In genomic region chr16:66894055-66894454, GRCh38 we compare ENCODE assay signal across 40 cellular contexts. TPM values are rescaled to one million over a fixed set of nuclear protein-coding genes. Genes with fewer than 3 reads are reported as not detected.
"Had no signal": no experiment of that assay in that cellular context is flagged by ENCODE, and none has a peak within 500 bp of the region (broad histone marks: within the 10 kb centered on the region; RNA-seq: fewer than 3 reads in every experiment).

No MANE protein-coding gene starts in this region.

- DNase-seq: activated CD4-positive, alpha-beta T cell treated with anti-CD3 and anti-CD28 coated beads for 36 hours; activated CD4-positive, alpha-beta T cell treated with anti-CD3 and anti-CD28 coated beads, Interleukin-2, amount 10 ng/mL, durations not matched to agents 7 days and 5 days; activated CD4-positive, alpha-beta T cell treated with anti-CD3 and anti-CD28 coated beads, Interleukin-2, amount 50 U/mL, for 48 hours; activated CD8-positive, alpha-beta memory T cell treated with anti-CD3 and anti-CD28 coated beads for 24 hours; activated CD8-positive, alpha-beta memory T cell treated with anti-CD3 and anti-CD28 coated beads, Interleukin-2, amount 10 ng/mL, durations not matched to agents 7 days and 5 days; activated CD8-positive, alpha-beta memory T cell treated with anti-CD3 and anti-CD28 coated beads, Interleukin-2, amount 50 U/mL, for 48 hours; activated gamma-delta T cell; activated naive CD4-positive, alpha-beta T cell treated with Interleukin-2 at 50 U/mL for 16 hours; anterior cingulate cortex; caudate nucleus; colonic mucosa; Karpas-422; KBM-7; NCI-H1048; NCI-H1436 treated with DMSO at 0.1 percent for 48 hours; NCI-H1694 treated with DMSO at 0.1 percent for 48 hours; NCI-H2029; NCI-H2107; NCI-H2171; NCI-H510A; NCI-H526; NCI-H748 treated with DMSO at 0.1 percent for 48 hours; NK-92 treated with Interleukin-12 subunit alpha and Interleukin-12 subunit beta, amount 100 ng/mL, for 24 hours; PC-3; Peyer's patch; RPMI8226; SIG-M5; T-cell; T1000 had no signal

- H3K27me3 Mint-ChIP-seq: activated CD4-positive, alpha-beta T cell treated with anti-CD3 and anti-CD28 coated beads for 36 hours; activated CD4-positive, alpha-beta T cell treated with anti-CD3 and anti-CD28 coated beads, Interleukin-2, amount 10 ng/mL, durations not matched to agents 7 days and 5 days; activated CD8-positive, alpha-beta memory T cell treated with anti-CD3 and anti-CD28 coated beads, Interleukin-2, amount 10 ng/mL, durations not matched to agents 7 days and 5 days; activated naive CD4-positive, alpha-beta T cell treated with anti-CD3 and anti-CD28 coated beads, Interleukin-2, amount 50 U/mL, for 24 hours; brain; T-cell had no signal

- H3K9me3 Mint-ChIP-seq: activated CD4-positive, alpha-beta T cell treated with anti-CD3 and anti-CD28 coated beads, Interleukin-2, amount 10 ng/mL, durations not matched to agents 7 days and 5 days; activated naive CD4-positive, alpha-beta T cell treated with anti-CD3 and anti-CD28 coated beads, Interleukin-2, amount 50 U/mL, for 24 hours; activated T-helper 2 cell treated with anti-CD3 and anti-CD28 coated beads, Interferon-gamma antibody, Interleukin-2, Interleukin-4, amounts not matched to agents 10 μg/mL and 5 μg/mL and 100 μg/mL, durations not matched to agents 14 hours and 24 hours and 36 hours; T-cell; WTC11 had no signal

- H3K36me3 ChIP-seq: colonic mucosa, Peyer's patch had no signal

- H3K27me3 ChIP-seq: colonic mucosa, Peyer's patch had no signal

- H3K4me3 ChIP-seq: colonic mucosa, Peyer's patch had no signal

- H3K4me3 Mint-ChIP-seq: activated CD4-positive, alpha-beta T cell treated with anti-CD3 and anti-CD28 coated beads for 36 hours; activated CD4-positive, alpha-beta T cell treated with anti-CD3 and anti-CD28 coated beads, Interleukin-2, amount 10 ng/mL, durations not matched to agents 7 days and 5 days; activated CD8-positive, alpha-beta memory T cell treated with anti-CD3 and anti-CD28 coated beads, Interleukin-2, amount 10 ng/mL, durations not matched to agents 7 days and 5 days; activated naive CD4-positive, alpha-beta T cell treated with anti-CD3 and anti-CD28 coated beads, Interleukin-2, amount 50 U/mL, for 24 hours; brain; T-cell; WTC11 had no signal

- H3K27ac Mint-ChIP-seq: activated CD4-positive, alpha-beta T cell treated with anti-CD3 and anti-CD28 coated beads for 36 hours; activated CD4-positive, alpha-beta T cell treated with anti-CD3 and anti-CD28 coated beads, Interleukin-2, amount 10 ng/mL, durations not matched to agents 7 days and 5 days; activated naive CD4-positive, alpha-beta T cell treated with anti-CD3 and anti-CD28 coated beads, Interleukin-2, amount 50 U/mL, for 24 hours; activated T-helper 2 cell treated with anti-CD3 and anti-CD28 coated beads, Interferon-gamma antibody, Interleukin-2, Interleukin-4, amounts not matched to agents 10 μg/mL and 5 μg/mL and 100 μg/mL, durations not matched to agents 14 hours and 24 hours and 36 hours; T-cell had no signal

- H3K36me3 Mint-ChIP-seq: activated naive CD4-positive, alpha-beta T cell treated with anti-CD3 and anti-CD28 coated beads, Interleukin-2, amount 50 U/mL, for 24 hours; brain; T-cell; WTC11 had no signal

- H3K27ac ChIP-seq: colonic mucosa, Peyer's patch had no signal

- H3K4me1 Mint-ChIP-seq: WTC11 had no signal

- ATAC-seq: activated CD4-positive, CD25-positive, alpha-beta regulatory T cell treated with anti-CD3 and anti-CD28 coated beads, Interleukin-2, amount 50 U/mL, for 24 hours; activated CD8-positive, alpha-beta memory T cell treated with anti-CD3 and anti-CD28 coated beads, Interleukin-2, amount 10 ng/mL, durations not matched to agents 7 days and 5 days; PC-3; Right ventricle myocardium inferior; SK-N-SH treated with all-trans-retinoic acid at 6 μM for 48 hours; T-cell; WTC11 had no signal

RNA-seq across cellular contexts. Expression of gene CDH16, which starts 24.6 kb away (rescaled TPM):
- total RNA-seq: activated CD4-positive, alpha-beta T cell treated with anti-CD3 and anti-CD28 coated beads for 36 hours; activated CD4-positive, alpha-beta T cell treated with anti-CD3 and anti-CD28 coated beads, Interleukin-2, amount 10 ng/mL, durations not matched to agents 7 days and 5 days; activated CD8-positive, alpha-beta memory T cell treated with anti-CD3 and anti-CD28 coated beads, Interleukin-2, amount 10 ng/mL, durations not matched to agents 7 days and 5 days; activated T-helper 2 cell treated with anti-CD3 and anti-CD28 coated beads, Interferon-gamma antibody, Interleukin-2, Interleukin-4, amounts not matched to agents 10 μg/mL and 5 μg/mL and 100 μg/mL, durations not matched to agents 14 hours and 24 hours and 36 hours; cerebellum; MCF 10A; PC-3; SK-MEL-5; T-cell; T-helper 2 cell treated with Interferon-gamma antibody and Interleukin-4, amounts not matched to agents 100 ng/mL and 5 ng/mL, for 36 hours; WTC11 had no signal

RNA-seq across cellular contexts. Expression of gene RRAD, which starts 31.3 kb away (rescaled TPM):
- total RNA-seq: MCF 10A, SK-MEL-5 had no signal
